In genomic region chr1:169753549-169753948, GRCh38 we compare ENCODE assay signal across 21 cellular contexts. TPM values are rescaled to one million over a fixed set of nuclear protein-coding genes. Genes with fewer than 3 reads are reported as not detected.
"Had no signal": no experiment of that assay in that cellular context is flagged by ENCODE, and none has a peak within 500 bp of the region (broad histone marks: within the 10 kb centered on the region; RNA-seq: fewer than 3 reads in every experiment).

No MANE protein-coding gene starts in this region.

- H3K4me3 Mint-ChIP-seq: activated naive CD8-positive, alpha-beta T cell treated with anti-CD3 and anti-CD28 coated beads, Interleukin-2, amount 10 ng/mL, durations not matched to agents 7 days and 5 days; central memory CD8-positive, alpha-beta T cell; natural killer cell; stimulated activated naive CD8-positive, alpha-beta T cell treated with anti-CD3 and anti-CD28 coated beads, Interleukin-15, Interleukin-2, amounts not matched to agents 100 ng/mL and 50 ng/mL, for 24 hours; T-helper 2 cell treated with Interferon-gamma antibody and Interleukin-4, amounts not matched to agents 5 μg/mL and 100 μg/mL, for 36 hours had no signal

- H3K4me2 ChIP-seq: smooth muscle cell had no signal

- H3K4me3 ChIP-seq: prostate gland, smooth muscle cell, suprapubic skin, upper lobe of left lung had no signal

- H3K9me3 ChIP-seq: prostate gland, suprapubic skin, upper lobe of left lung had no signal

- H3K27ac Mint-ChIP-seq: activated naive CD8-positive, alpha-beta T cell treated with anti-CD3 and anti-CD28 coated beads, Interleukin-2, amount 10 ng/mL, durations not matched to agents 7 days and 5 days; natural killer cell; stimulated activated naive CD8-positive, alpha-beta T cell treated with anti-CD3 and anti-CD28 coated beads, Interleukin-15, Interleukin-2, amounts not matched to agents 100 ng/mL and 50 ng/mL, for 24 hours; T-helper 2 cell treated with Interferon-gamma antibody and Interleukin-4, amounts not matched to agents 5 μg/mL and 100 μg/mL, for 36 hours had no signal

- H3K27me3 ChIP-seq: brain microvascular endothelial cell, foreskin keratinocyte, upper lobe of left lung had no signal

- H3K4me1 ChIP-seq: foreskin keratinocyte, prostate gland, suprapubic skin, upper lobe of left lung had no signal

- H3K36me3 ChIP-seq: brain microvascular endothelial cell, prostate gland, suprapubic skin, upper lobe of left lung had no signal

- DNase-seq: activated naive CD4-positive, alpha-beta T cell; activated naive CD8-positive, alpha-beta T cell treated with anti-CD3 and anti-CD28 coated beads, Interleukin-2, amount 10 ng/mL, durations not matched to agents 7 days and 5 days; activated T-cell treated with anti-CD3 and anti-CD28 coated beads for 4 hours; brain microvascular endothelial cell; cortex of kidney; effector CD4-positive, alpha-beta T cell; foreskin keratinocyte; glutamatergic neuron; left ventricle myocardium superior; mesenchymal stem cell; natural killer cell; right cardiac atrium; upper lobe of left lung had no signal

- ATAC-seq: activated CD4-positive, CD25-positive, alpha-beta regulatory T cell treated with anti-CD3 and anti-CD28 coated beads, Interleukin-2, amount 50 U/mL, for 24 hours; foreskin keratinocyte; left ventricle myocardium superior; natural killer cell; right cardiac atrium had no signal

- H3K9me3 Mint-ChIP-seq: central memory CD8-positive, alpha-beta T cell; natural killer cell; stimulated activated naive CD8-positive, alpha-beta T cell treated with anti-CD3 and anti-CD28 coated beads, Interleukin-15, Interleukin-2, amounts not matched to agents 100 ng/mL and 50 ng/mL, for 24 hours; T-helper 2 cell treated with Interferon-gamma antibody and Interleukin-4, amounts not matched to agents 5 μg/mL and 100 μg/mL, for 36 hours had no signal

- H3K36me3 Mint-ChIP-seq: activated naive CD8-positive, alpha-beta T cell treated with anti-CD3 and anti-CD28 coated beads, Interleukin-2, amount 10 ng/mL, durations not matched to agents 7 days and 5 days; natural killer cell had no signal

- H3K4me1 Mint-ChIP-seq: activated naive CD8-positive, alpha-beta T cell treated with anti-CD3 and anti-CD28 coated beads, Interleukin-2, amount 10 ng/mL, durations not matched to agents 7 days and 5 days; central memory CD8-positive, alpha-beta T cell; natural killer cell had no signal

RNA-seq across cellular contexts. Expression of gene SELE, which starts 19.7 kb away (rescaled TPM):
- total RNA-seq: activated naive CD8-positive, alpha-beta T cell treated with anti-CD3 and anti-CD28 coated beads, Interleukin-2, amount 10 ng/mL, durations not matched to agents 7 days and 5 days; foreskin keratinocyte; kidney epithelial cell; natural killer cell; smooth muscle cell had no signal

RNA-seq across cellular contexts. Expression of gene SELL, which starts 42.1 kb away (rescaled TPM):
- total RNA-seq: foreskin keratinocyte, kidney epithelial cell had no signal
